In the genomic region with DNA sequence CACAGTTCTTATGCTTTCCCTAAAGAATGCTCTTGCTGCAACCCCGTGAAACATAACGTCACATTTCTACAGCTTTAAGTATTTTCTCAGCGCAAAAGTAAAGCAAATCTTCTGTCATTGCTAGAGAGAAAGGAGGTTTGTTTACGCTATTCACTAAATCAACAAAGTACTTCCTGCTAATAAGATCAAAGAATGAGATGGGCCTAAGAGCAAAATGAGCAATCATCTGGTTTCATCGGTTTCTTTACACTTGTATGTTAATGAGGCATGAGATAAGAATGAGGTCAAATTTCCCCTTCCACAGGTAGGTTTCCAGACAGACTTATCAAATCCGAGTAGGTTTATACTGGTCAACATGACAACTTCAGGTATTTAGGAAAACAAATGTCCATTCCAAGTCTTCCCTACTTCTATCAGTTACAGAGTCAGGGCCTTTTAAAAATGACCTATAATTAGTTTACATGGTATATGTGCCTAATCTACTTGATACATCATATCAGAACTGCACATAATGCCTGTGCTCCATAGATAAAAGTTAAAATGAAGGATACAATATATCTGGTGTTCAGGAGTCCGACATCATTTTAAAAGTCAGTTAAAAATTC, we compare ENCODE assay signal across 1 cellular context.
TF ChIP-seq lines count a peak whose summit lies in the region.

No MANE protein-coding gene starts in this region.

TF ChIP-seq in HepG2, 621 proteins besides CTCF, POLR2A, EP300 and RAD21 (continued from another document and continues in another):
- TF ChIP-seq, protein P1, sequence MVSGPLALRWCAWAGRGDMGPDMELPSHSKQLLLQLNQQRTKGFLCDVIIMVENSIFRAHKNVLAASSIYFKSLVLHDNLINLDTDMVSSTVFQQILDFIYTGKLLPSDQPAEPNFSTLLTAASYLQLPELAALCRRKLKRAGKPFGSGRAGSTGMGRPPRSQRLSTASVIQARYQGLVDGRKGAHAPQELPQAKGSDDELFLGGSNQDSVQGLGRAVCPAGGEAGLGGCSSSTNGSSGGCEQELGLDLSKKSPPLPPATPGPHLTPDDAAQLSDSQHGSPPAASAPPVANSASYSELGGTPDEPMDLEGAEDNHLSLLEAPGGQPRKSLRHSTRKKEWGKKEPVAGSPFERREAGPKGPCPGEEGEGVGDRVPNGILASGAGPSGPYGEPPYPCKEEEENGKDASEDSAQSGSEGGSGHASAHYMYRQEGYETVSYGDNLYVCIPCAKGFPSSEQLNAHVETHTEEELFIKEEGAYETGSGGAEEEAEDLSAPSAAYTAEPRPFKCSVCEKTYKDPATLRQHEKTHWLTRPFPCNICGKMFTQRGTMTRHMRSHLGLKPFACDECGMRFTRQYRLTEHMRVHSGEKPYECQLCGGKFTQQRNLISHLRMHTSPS (CRISPR knock-in tag; IDR thresholded peaks at IDR 0.05; ENCODE audit: low read depth) = no peak
- TF ChIP-seq, protein P2, sequence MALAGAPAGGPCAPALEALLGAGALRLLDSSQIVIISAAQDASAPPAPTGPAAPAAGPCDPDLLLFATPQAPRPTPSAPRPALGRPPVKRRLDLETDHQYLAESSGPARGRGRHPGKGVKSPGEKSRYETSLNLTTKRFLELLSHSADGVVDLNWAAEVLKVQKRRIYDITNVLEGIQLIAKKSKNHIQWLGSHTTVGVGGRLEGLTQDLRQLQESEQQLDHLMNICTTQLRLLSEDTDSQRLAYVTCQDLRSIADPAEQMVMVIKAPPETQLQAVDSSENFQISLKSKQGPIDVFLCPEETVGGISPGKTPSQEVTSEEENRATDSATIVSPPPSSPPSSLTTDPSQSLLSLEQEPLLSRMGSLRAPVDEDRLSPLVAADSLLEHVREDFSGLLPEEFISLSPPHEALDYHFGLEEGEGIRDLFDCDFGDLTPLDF (CRISPR knock-in tag; IDR thresholded peaks at IDR 0.05) = no peak
- TF ChIP-seq, protein P3, sequence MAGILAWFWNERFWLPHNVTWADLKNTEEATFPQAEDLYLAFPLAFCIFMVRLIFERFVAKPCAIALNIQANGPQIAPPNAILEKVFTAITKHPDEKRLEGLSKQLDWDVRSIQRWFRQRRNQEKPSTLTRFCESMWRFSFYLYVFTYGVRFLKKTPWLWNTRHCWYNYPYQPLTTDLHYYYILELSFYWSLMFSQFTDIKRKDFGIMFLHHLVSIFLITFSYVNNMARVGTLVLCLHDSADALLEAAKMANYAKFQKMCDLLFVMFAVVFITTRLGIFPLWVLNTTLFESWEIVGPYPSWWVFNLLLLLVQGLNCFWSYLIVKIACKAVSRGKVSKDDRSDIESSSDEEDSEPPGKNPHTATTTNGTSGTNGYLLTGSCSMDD (CRISPR knock-in tag; IDR thresholded peaks at IDR 0.05) = no peak
- TF ChIP-seq, protein P4, sequence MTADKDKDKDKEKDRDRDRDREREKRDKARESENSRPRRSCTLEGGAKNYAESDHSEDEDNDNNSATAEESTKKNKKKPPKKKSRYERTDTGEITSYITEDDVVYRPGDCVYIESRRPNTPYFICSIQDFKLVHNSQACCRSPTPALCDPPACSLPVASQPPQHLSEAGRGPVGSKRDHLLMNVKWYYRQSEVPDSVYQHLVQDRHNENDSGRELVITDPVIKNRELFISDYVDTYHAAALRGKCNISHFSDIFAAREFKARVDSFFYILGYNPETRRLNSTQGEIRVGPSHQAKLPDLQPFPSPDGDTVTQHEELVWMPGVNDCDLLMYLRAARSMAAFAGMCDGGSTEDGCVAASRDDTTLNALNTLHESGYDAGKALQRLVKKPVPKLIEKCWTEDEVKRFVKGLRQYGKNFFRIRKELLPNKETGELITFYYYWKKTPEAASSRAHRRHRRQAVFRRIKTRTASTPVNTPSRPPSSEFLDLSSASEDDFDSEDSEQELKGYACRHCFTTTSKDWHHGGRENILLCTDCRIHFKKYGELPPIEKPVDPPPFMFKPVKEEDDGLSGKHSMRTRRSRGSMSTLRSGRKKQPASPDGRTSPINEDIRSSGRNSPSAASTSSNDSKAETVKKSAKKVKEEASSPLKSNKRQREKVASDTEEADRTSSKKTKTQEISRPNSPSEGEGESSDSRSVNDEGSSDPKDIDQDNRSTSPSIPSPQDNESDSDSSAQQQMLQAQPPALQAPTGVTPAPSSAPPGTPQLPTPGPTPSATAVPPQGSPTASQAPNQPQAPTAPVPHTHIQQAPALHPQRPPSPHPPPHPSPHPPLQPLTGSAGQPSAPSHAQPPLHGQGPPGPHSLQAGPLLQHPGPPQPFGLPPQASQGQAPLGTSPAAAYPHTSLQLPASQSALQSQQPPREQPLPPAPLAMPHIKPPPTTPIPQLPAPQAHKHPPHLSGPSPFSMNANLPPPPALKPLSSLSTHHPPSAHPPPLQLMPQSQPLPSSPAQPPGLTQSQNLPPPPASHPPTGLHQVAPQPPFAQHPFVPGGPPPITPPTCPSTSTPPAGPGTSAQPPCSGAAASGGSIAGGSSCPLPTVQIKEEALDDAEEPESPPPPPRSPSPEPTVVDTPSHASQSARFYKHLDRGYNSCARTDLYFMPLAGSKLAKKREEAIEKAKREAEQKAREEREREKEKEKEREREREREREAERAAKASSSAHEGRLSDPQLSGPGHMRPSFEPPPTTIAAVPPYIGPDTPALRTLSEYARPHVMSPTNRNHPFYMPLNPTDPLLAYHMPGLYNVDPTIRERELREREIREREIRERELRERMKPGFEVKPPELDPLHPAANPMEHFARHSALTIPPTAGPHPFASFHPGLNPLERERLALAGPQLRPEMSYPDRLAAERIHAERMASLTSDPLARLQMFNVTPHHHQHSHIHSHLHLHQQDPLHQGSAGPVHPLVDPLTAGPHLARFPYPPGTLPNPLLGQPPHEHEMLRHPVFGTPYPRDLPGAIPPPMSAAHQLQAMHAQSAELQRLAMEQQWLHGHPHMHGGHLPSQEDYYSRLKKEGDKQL (CRISPR knock-in tag; IDR thresholded peaks at IDR 0.05; ENCODE audit: low read depth) = peak; percentile 64; the same call in 1 of the 2 replicates
- TF ChIP-seq TAF1 (CRISPR knock-in tag; IDR thresholded peaks at IDR 0.05) = no peak
- peak; percentile 18; the same call in 1 of the 2 replicates for TF ChIP-seq SMC3 (IDR thresholded peaks at IDR 0.05; ENCODE audit: low read length)
- TF ChIP-seq, protein P5, sequence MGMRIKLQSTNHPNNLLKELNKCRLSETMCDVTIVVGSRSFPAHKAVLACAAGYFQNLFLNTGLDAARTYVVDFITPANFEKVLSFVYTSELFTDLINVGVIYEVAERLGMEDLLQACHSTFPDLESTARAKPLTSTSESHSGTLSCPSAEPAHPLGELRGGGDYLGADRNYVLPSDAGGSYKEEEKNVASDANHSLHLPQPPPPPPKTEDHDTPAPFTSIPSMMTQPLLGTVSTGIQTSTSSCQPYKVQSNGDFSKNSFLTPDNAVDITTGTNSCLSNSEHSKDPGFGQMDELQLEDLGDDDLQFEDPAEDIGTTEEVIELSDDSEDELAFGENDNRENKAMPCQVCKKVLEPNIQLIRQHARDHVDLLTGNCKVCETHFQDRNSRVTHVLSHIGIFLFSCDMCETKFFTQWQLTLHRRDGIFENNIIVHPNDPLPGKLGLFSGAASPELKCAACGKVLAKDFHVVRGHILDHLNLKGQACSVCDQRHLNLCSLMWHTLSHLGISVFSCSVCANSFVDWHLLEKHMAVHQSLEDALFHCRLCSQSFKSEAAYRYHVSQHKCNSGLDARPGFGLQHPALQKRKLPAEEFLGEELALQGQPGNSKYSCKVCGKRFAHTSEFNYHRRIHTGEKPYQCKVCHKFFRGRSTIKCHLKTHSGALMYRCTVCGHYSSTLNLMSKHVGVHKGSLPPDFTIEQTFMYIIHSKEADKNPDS (CRISPR knock-in tag; IDR thresholded peaks at IDR 0.05) = 0 out of 2 replicates have a peak, but pooled peaks have one; percentile 58
- TF ChIP-seq ZNF747 (CRISPR knock-in tag; IDR thresholded peaks at IDR 0.05; ENCODE audit: borderline replicate concordance) = peak; percentile 46; the same call in 1 of the 2 replicates
- TF ChIP-seq GATAD1 (CRISPR knock-in tag; IDR thresholded peaks at IDR 0.05) = peak; percentile 49; the same call in 1 of the 2 replicates
- TF ChIP-seq, protein P6, sequence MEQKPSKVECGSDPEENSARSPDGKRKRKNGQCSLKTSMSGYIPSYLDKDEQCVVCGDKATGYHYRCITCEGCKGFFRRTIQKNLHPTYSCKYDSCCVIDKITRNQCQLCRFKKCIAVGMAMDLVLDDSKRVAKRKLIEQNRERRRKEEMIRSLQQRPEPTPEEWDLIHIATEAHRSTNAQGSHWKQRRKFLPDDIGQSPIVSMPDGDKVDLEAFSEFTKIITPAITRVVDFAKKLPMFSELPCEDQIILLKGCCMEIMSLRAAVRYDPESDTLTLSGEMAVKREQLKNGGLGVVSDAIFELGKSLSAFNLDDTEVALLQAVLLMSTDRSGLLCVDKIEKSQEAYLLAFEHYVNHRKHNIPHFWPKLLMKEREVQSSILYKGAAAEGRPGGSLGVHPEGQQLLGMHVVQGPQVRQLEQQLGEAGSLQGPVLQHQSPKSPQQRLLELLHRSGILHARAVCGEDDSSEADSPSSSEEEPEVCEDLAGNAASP (CRISPR knock-in tag; IDR thresholded peaks at IDR 0.05; ENCODE audit: borderline replicate concordance) = peak; percentile 20; the same call in 1 of the 2 replicates
- TF ChIP-seq TCF12 (IDR thresholded peaks at IDR 0.05) = no peak
- 0 out of 2 replicates have a peak, but pooled peaks have one; percentile 62 for TF ChIP-seq TCF12 (CRISPR knock-in tag; IDR thresholded peaks at IDR 0.05)
- TF ChIP-seq, protein P7, sequence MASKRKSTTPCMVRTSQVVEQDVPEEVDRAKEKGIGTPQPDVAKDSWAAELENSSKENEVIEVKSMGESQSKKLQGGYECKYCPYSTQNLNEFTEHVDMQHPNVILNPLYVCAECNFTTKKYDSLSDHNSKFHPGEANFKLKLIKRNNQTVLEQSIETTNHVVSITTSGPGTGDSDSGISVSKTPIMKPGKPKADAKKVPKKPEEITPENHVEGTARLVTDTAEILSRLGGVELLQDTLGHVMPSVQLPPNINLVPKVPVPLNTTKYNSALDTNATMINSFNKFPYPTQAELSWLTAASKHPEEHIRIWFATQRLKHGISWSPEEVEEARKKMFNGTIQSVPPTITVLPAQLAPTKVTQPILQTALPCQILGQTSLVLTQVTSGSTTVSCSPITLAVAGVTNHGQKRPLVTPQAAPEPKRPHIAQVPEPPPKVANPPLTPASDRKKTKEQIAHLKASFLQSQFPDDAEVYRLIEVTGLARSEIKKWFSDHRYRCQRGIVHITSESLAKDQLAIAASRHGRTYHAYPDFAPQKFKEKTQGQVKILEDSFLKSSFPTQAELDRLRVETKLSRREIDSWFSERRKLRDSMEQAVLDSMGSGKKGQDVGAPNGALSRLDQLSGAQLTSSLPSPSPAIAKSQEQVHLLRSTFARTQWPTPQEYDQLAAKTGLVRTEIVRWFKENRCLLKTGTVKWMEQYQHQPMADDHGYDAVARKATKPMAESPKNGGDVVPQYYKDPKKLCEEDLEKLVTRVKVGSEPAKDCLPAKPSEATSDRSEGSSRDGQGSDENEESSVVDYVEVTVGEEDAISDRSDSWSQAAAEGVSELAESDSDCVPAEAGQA (IDR thresholded peaks at IDR 0.05; ENCODE audit: low read depth) = peak; percentile 83
- TF ChIP-seq, protein P7 (CRISPR knock-in tag; IDR thresholded peaks at IDR 0.05; ENCODE audit: borderline replicate concordance) = no peak
- TF ChIP-seq HNRNPK (IDR thresholded peaks at IDR 0.05; ENCODE audit: low read depth, low read length, poor library complexity, severe bottlenecking) = no peak
- TF ChIP-seq, protein P8, sequence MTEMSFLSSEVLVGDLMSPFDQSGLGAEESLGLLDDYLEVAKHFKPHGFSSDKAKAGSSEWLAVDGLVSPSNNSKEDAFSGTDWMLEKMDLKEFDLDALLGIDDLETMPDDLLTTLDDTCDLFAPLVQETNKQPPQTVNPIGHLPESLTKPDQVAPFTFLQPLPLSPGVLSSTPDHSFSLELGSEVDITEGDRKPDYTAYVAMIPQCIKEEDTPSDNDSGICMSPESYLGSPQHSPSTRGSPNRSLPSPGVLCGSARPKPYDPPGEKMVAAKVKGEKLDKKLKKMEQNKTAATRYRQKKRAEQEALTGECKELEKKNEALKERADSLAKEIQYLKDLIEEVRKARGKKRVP (CRISPR knock-in tag; IDR thresholded peaks at IDR 0.05) = peak in 1 of 2 experiments; percentile 84; a peak in 2 of 4 replicates
- TF ChIP-seq HMG20A (CRISPR knock-in tag; IDR thresholded peaks at IDR 0.05; ENCODE audit: borderline replicate concordance) = peak; percentile 95
- TF ChIP-seq HOXA3 (CRISPR knock-in tag; IDR thresholded peaks at IDR 0.05) = peak; percentile 62
- TF ChIP-seq HNF4G (IDR thresholded peaks at IDR 0.05; ENCODE audit: borderline replicate concordance, low read depth, low read length) = no peak
- TF ChIP-seq HNF4G (CRISPR knock-in tag; IDR thresholded peaks at IDR 0.05; ENCODE audit: borderline replicate concordance, low read depth) = no peak
- TF ChIP-seq, protein P9, sequence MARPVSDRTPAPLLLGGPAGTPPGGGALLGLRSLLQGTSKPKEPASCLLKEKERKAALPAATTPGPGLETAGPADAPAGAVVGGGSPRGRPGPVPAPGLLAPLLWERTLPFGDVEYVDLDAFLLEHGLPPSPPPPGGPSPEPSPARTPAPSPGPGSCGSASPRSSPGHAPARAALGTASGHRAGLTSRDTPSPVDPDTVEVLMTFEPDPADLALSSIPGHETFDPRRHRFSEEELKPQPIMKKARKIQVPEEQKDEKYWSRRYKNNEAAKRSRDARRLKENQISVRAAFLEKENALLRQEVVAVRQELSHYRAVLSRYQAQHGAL (CRISPR knock-in tag; IDR thresholded peaks at IDR 0.05; ENCODE audit: not compliant biosample characterization) = no peak
- peak; percentile 91 for TF ChIP-seq RARA (CRISPR knock-in tag; IDR thresholded peaks at IDR 0.05)
- TF ChIP-seq, protein P10, sequence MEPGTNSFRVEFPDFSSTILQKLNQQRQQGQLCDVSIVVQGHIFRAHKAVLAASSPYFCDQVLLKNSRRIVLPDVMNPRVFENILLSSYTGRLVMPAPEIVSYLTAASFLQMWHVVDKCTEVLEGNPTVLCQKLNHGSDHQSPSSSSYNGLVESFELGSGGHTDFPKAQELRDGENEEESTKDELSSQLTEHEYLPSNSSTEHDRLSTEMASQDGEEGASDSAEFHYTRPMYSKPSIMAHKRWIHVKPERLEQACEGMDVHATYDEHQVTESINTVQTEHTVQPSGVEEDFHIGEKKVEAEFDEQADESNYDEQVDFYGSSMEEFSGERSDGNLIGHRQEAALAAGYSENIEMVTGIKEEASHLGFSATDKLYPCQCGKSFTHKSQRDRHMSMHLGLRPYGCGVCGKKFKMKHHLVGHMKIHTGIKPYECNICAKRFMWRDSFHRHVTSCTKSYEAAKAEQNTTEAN (CRISPR knock-in tag; conservative IDR thresholded peaks at IDR 0.05) = peak; percentile 92
- TF ChIP-seq REPIN1 (CRISPR knock-in tag; IDR thresholded peaks at IDR 0.05; ENCODE audit: borderline replicate concordance, low read depth) = peak; percentile 41; the same call in 1 of the 2 replicates
- no peak; the same call in 1 of the 2 replicates for TF ChIP-seq KAT7 (CRISPR knock-in tag; IDR thresholded peaks at IDR 0.05; ENCODE audit: borderline replicate concordance)
- peak; percentile 48; the same call in 1 of the 2 replicates for TF ChIP-seq NAIF1 (CRISPR knock-in tag; IDR thresholded peaks at IDR 0.05; ENCODE audit: borderline replicate concordance)
